In genomic region chr11:834371-835316, GRCh38 we compare ENCODE assay signal across 8 cellular contexts. TPM values are rescaled to one million over a fixed set of nuclear protein-coding genes. Genes with fewer than 3 reads are reported as not detected.
DNase-seq lines count a peak whose midpoint lies in the region; ATAC-seq and TF ChIP-seq lines count a peak whose summit lies in the region.

No MANE protein-coding gene starts in this region.

- TF ChIP-seq POLR2A in breast epithelium (IDR thresholded peaks at IDR 0.05), result no peak

- DNase-seq in AG09309 (ENCODE audit: low read depth), result no peak
- DNase-seq in breast epithelium (ENCODE audit: low spot score in 2 of 2), result peak; percentile 88 to 92
- DNase-seq in left lung, result peak; percentile 83 to 92
- DNase-seq in thoracic aorta (ENCODE audit: low spot score), result peak; percentile 62
- DNase-seq in NCI-H2227 treated with DMSO at 0.1 percent for 48 hours (lab: John Stamatoyannopoulos, UW), result no peak
- no peak for DNase-seq in NCI-H526 (lab: John Stamatoyannopoulos, UW)

- H3K4me3 ChIP-seq in AG09309 (ENCODE audit: control insufficient read depth, low read depth, low read length), result peak overlapping the region; percentile 63
- peak overlapping the region; percentile 71 to 79 (median 76) for H3K4me3 ChIP-seq in breast epithelium
- H3K4me3 ChIP-seq in left lung, result peak overlapping the region; percentile 71 to 86
- H3K4me3 ChIP-seq in thoracic aorta, result peak overlapping the region; percentile 94

- H3K36me3 ChIP-seq in breast epithelium (no peaks in the 10 kb centered on the region), left lung (peaks cover 0 to 39% of the 10 kb centered on the region in 2 donors), thoracic aorta (peaks cover 30% of the 10 kb centered on the region)

- peak; percentile 61 for ATAC-seq in left lung
- peak; percentile 24 for ATAC-seq in thoracic aorta (ENCODE audit: insufficient number of reproducible peaks, low FRiP score, low read depth)
- ATAC-seq in GM21367 (IDR thresholded peaks at IDR 0.05; ENCODE audit: unreplicated experiment), result no peak

- TF ChIP-seq RAD21 in Ishikawa (IDR thresholded peaks at IDR 0.05; ENCODE audit: low read depth), result no peak

- no peak for TF ChIP-seq EP300 in Ishikawa (IDR thresholded peaks at IDR 0.05; ENCODE audit: borderline replicate concordance)

- no peak for TF ChIP-seq CTCF in AG09309 (IDR thresholded peaks at IDR 0.05; ENCODE audit: control insufficient read depth, insufficient read depth, low read depth, low read length, missing control alignments)
- peak in 1 of 3 donors; percentile 21 for TF ChIP-seq CTCF in breast epithelium (IDR thresholded peaks at IDR 0.05)
- no peak for TF ChIP-seq CTCF in left lung (IDR thresholded peaks at IDR 0.05)
- TF ChIP-seq CTCF in thoracic aorta (IDR thresholded peaks at IDR 0.05), result no peak

- intact Hi-C loops in breast epithelium (cut with DNase I; ENCODE audit: low total_unique reads) (no loop called here), left lung (cut with DNase I) (no loop called here)

- H3K27me3 ChIP-seq in breast epithelium, result no peaks in the 10 kb centered on the region
- H3K27me3 ChIP-seq in left lung, result peaks cover 7 to 20% of the 10 kb centered on the region in 2 donors
- H3K27me3 ChIP-seq in thoracic aorta (replicated peaks; ENCODE audit: insufficient read depth), result no peaks in the 10 kb centered on the region

- H3K9me3 ChIP-seq in breast epithelium, result no peaks in the 10 kb centered on the region
- H3K9me3 ChIP-seq in left lung, result no peaks in the 10 kb centered on the region
- no peaks in the 10 kb centered on the region for H3K9me3 ChIP-seq in thoracic aorta

- H3K27ac ChIP-seq in breast epithelium (peak overlapping the region; percentile 84 to 93), left lung (peak overlapping the region; percentile 83 to 89), thoracic aorta (peak overlapping the region; percentile 97 to 99)

- peaks cover 18 to 24% of the 10 kb centered on the region in 2 donors for H3K4me1 ChIP-seq in breast epithelium
- H3K4me1 ChIP-seq in left lung, result peaks cover 31 to 83% of the 10 kb centered on the region in 2 donors
- peaks cover 32 to 60% of the 10 kb centered on the region in 2 donors for H3K4me1 ChIP-seq in thoracic aorta (ENCODE audit: control insufficient read depth in 1 of 2, low read depth in 2 of 2)

TF ChIP-seq in Ishikawa, 13 proteins besides CTCF, POLR2A, EP300 and RAD21:
- TF ChIP-seq TCF12 (IDR thresholded peaks at IDR 0.05; ENCODE audit: low read depth) (peak; percentile 73), ZBTB7A (IDR thresholded peaks at IDR 0.05; ENCODE audit: low read depth) (peak; percentile 63; the same call in 1 of the 2 replicates), TEAD4 (IDR thresholded peaks at IDR 0.05) (peak; percentile 87), NFIC (IDR thresholded peaks at IDR 0.05) (peak; percentile 49), EGR1 (IDR thresholded peaks at IDR 0.05) (no peak), CREB1 (IDR thresholded peaks at IDR 0.05; ENCODE audit: low read depth) (peak; percentile 63; the same call in 1 of the 2 replicates), FOXM1 (IDR thresholded peaks at IDR 0.05; ENCODE audit: borderline replicate concordance, low read depth) (no peak), MAX (IDR thresholded peaks at IDR 0.05) (peak; percentile 43; the same call in 1 of the 2 replicates), TAF1 (IDR thresholded peaks at IDR 0.05; ENCODE audit: low read depth) (no peak; the same call in 1 of the 2 replicates), CEBPB (IDR thresholded peaks at IDR 0.05) (no peak), REST (IDR thresholded peaks at IDR 0.05; ENCODE audit: low read depth) (no peak), YY1 (IDR thresholded peaks at IDR 0.05; ENCODE audit: low read depth) (peak; percentile 68; the same call in 1 of the 2 replicates)
- TF ChIP-seq, protein P1, sequence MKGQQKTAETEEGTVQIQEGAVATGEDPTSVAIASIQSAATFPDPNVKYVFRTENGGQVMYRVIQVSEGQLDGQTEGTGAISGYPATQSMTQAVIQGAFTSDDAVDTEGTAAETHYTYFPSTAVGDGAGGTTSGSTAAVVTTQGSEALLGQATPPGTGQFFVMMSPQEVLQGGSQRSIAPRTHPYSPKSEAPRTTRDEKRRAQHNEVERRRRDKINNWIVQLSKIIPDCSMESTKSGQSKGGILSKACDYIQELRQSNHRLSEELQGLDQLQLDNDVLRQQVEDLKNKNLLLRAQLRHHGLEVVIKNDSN (IDR thresholded peaks at IDR 0.05), result no peak

RNA-seq across cellular contexts. Expression of gene CD151, which starts 1.9 kb away (rescaled TPM):
- total RNA-seq in breast epithelium (100 to 1,000 TPM; 209 to 847 (median 343) TPM), left lung (100 to 1,000 TPM; 501 to 815 TPM), thoracic aorta (1,000 to 10,000 TPM in 1 of 2 donors, 100 to 1,000 TPM in 1; 532 to 1,455 TPM)

RNA-seq across cellular contexts. Expression of gene CRACR2B, which starts 6.9 kb away (rescaled TPM):
- total RNA-seq in breast epithelium (100 to 1,000 TPM in 1 of 3 donors, 10 to 100 TPM in 2; 14.7 to 152 (median 86.2) TPM), left lung (10 to 100 TPM; 22.6 to 32.1 TPM), thoracic aorta (10 to 100 TPM in 1 of 2 donors, 1 to 10 TPM in 1; 9.6 to 11.6 TPM)

RNA-seq across cellular contexts. Expression of gene POLR2L, which starts 7.7 kb away (rescaled TPM):
- total RNA-seq in breast epithelium, result 100 to 1,000 TPM in 1 of 3 donors, 10 to 100 TPM in 2; 51.8 to 126 (median 96.7) TPM
- 100 to 1,000 TPM; 140 to 227 TPM for total RNA-seq in left lung
- total RNA-seq in thoracic aorta, result 10 to 100 TPM; 20.8 to 63.0 TPM

RNA-seq across cellular contexts. Expression of gene TSPAN4, which starts 8.0 kb away (rescaled TPM):
- total RNA-seq in breast epithelium, result 100 to 1,000 TPM in 2 of 3 donors, 10 to 100 TPM in 1; 72.4 to 217 (median 107) TPM
- 100 to 1,000 TPM; 129 to 132 TPM for total RNA-seq in left lung
- 100 to 1,000 TPM in 1 of 2 donors, 10 to 100 TPM in 1; 55.5 to 107 TPM for total RNA-seq in thoracic aorta

RNA-seq across cellular contexts. Expression of gene PNPLA2, which starts 15.9 kb away (rescaled TPM):
- 100 to 1,000 TPM; 103 to 266 (median 109) TPM for total RNA-seq in breast epithelium
- total RNA-seq in left lung, result 100 to 1,000 TPM in 1 of 2 donors, 10 to 100 TPM in 1; 96.3 to 128 TPM
- total RNA-seq in thoracic aorta, result 100 to 1,000 TPM; 105 to 115 TPM

Comparison
In these comparisons a context has a peak if more than half of its experiments do, and no peak if none do; other contexts are left out.
1. DNase-seq: peak in breast epithelium (2 of 2), left lung (2 of 2) and thoracic aorta (single experiment); none in AG09309 (single experiment), NCI-H2227 treated with DMSO at 0.1 percent for 48 hours (single experiment) and NCI-H526 (0 of 2).
2. Peak in every context shown above with its lines, with median percentiles within 50 percentile points of each other: H3K4me3 ChIP-seq and H3K27ac ChIP-seq.